ENCODE assay signal across 15 cellular contexts in genomic region chr17:46167826-46168569, GRCh38. TPM values are rescaled to one million over a fixed set of nuclear protein-coding genes. Genes with fewer than 3 reads are reported as not detected.
A peak's percentile ranks its signal among the peaks of the same experiment; 100 is the strongest.
DNase-seq lines count a peak whose midpoint lies in the region; ATAC-seq and TF ChIP-seq lines count a peak whose summit lies in the region.
"Had no signal": no experiment of that assay in that cellular context is flagged by ENCODE, and none has a peak within 500 bp of the region (broad histone marks: within the 10 kb centered on the region; RNA-seq: fewer than 3 reads in every experiment).

No MANE protein-coding gene starts in this region.

- peaks cover 55% of the 10 kb centered on the region for H3K36me3 Mint-ChIP-seq in activated CD4-positive, alpha-beta T cell treated with anti-CD3 and anti-CD28 coated beads for 36 hours (ENCODE audit: low read depth)

- H2AFZ ChIP-seq in fibroblast of lung (ENCODE audit: low read length) (no peak overlapping the region), trophoblast cell (ENCODE audit: insufficient read depth, low read length, poor library complexity) (no peak overlapping the region)

- no peak overlapping the region for H3K4me3 ChIP-seq in RWPE2 (ENCODE audit: severe bottlenecking)
- H3K4me3 ChIP-seq in fibroblast of lung (replicated peaks in 1 of 4; ENCODE audit: control extremely low read depth in 1 of 4, insufficient read depth in 1 of 4, low read depth in 3 of 4, low read length in 4 of 4), result no peak overlapping the region
- no peak overlapping the region for H3K4me3 ChIP-seq in trophoblast cell (ENCODE audit: low read depth, low read length)

- H3K36me3 ChIP-seq in RWPE2 (ENCODE audit: low read depth) (peaks cover 54% of the 10 kb centered on the region), fibroblast of lung (ENCODE audit: control insufficient read depth, insufficient read depth, low read length) (peaks cover 7% of the 10 kb centered on the region), trophoblast cell (ENCODE audit: control insufficient read depth in 1 of 2, insufficient read depth in 2 of 2, low read length in 2 of 2) (peaks cover 19 to 21% of the 10 kb centered on the region in 2 experiments)

- H3K4ac ChIP-seq in trophoblast cell (ENCODE audit: low read depth, low read length), result peak overlapping the region; percentile 98

- POLR2A ChIA-PET in activated CD4-positive, alpha-beta T cell treated with anti-CD3 and anti-CD28 coated beads for 36 hours (lab: Charles Lee), result no interaction called here
- POLR2A ChIA-PET in RWPE1 (lab: Yijun Ruan, JAX; ENCODE audit: low non-redundant PET), result no interaction called here

- peak overlapping the region; percentile 3 for H3K4me2 ChIP-seq in fibroblast of lung (ENCODE audit: extremely low read depth, insufficient read depth, low read length)
- no peak overlapping the region for H3K4me2 ChIP-seq in trophoblast cell (ENCODE audit: low read length)

- no peak overlapping the region for H2BK12ac ChIP-seq in trophoblast cell (ENCODE audit: low read length)

- no peak overlapping the region for H2BK5ac ChIP-seq in trophoblast cell (ENCODE audit: low read depth, low read length, poor library complexity)

- peak overlapping the region; percentile 77 for H3K27ac Mint-ChIP-seq in activated CD4-positive, alpha-beta T cell treated with anti-CD3 and anti-CD28 coated beads for 36 hours
- H3K27ac Mint-ChIP-seq: activated CD4-positive, alpha-beta T cell treated with anti-CD3 and anti-CD28 coated beads, Interleukin-2, amount 10 ng/mL, durations not matched to agents 24 days and 14 days had no signal

- H3K4me1 ChIP-seq in RWPE2 (ENCODE audit: insufficient read depth, poor library complexity, severe bottlenecking) (peaks cover 45% of the 10 kb centered on the region), fibroblast of lung (ENCODE audit: control insufficient read depth, extremely low read depth, insufficient read depth, low read length) (peaks cover 10% of the 10 kb centered on the region), trophoblast cell (ENCODE audit: control insufficient read depth in 1 of 2, insufficient read depth in 2 of 2, low read length in 2 of 2) (peaks cover 0 to 1% of the 10 kb centered on the region in 2 experiments)

- no peak overlapping the region for H4K91ac ChIP-seq in trophoblast cell (ENCODE audit: low read depth, low read length)

- H4K12ac ChIP-seq in trophoblast cell (ENCODE audit: low read depth, low read length), result no peak overlapping the region

- H3K79me2 ChIP-seq in fibroblast of lung (ENCODE audit: control insufficient read depth, insufficient read depth, low read length), result peaks cover 97% of the 10 kb centered on the region
- H3K79me2 ChIP-seq in trophoblast cell (ENCODE audit: control insufficient read depth, insufficient read depth, low read length, poor library complexity), result peaks cover 24% of the 10 kb centered on the region

- H3K18ac ChIP-seq in trophoblast cell (ENCODE audit: low read length), result no peak overlapping the region

- ATAC-seq in activated CD4-positive, alpha-beta T cell treated with anti-CD3 and anti-CD28 coated beads for 36 hours, result no peak
- ATAC-seq in RWPE2 (ENCODE audit: low read depth), result 0 out of 3 replicates have a peak, but pooled peaks have one; percentile 40
- ATAC-seq: esophagus mucosa, left cardiac atrium had no signal

- no CpG with 5 or more reads among the region's 14 CpGs for WGBS in trophoblast cell (ENCODE audit: extremely low coverage, insufficient coverage, insufficient read length)

- H3K9ac ChIP-seq in fibroblast of lung (ENCODE audit: insufficient read depth, low read length) (no peak overlapping the region), trophoblast cell (ENCODE audit: low read length) (no peak overlapping the region)

- H3K14ac ChIP-seq in trophoblast cell (ENCODE audit: low read length), result no peak overlapping the region

- H3K27me3 ChIP-seq in RWPE2 (ENCODE audit: insufficient read depth, poor library complexity, severe bottlenecking) (no peaks in the 10 kb centered on the region), fibroblast of lung (ENCODE audit: control insufficient read depth, insufficient read depth, low read length) (no peaks in the 10 kb centered on the region), trophoblast cell (ENCODE audit: insufficient read depth, low read length) (no peaks in the 10 kb centered on the region)

- CTCF ChIA-PET in activated CD4-positive, alpha-beta T cell treated with anti-CD3 and anti-CD28 coated beads for 36 hours (lab: Charles Lee), result interaction anchor here (1.5 to 2.0 kb wide), 3 partner anchors 10 to 19 kb away, joined by 6 to 9 read pairs (median 6); no protein-coding TSS in a partner anchor
- CTCF ChIA-PET in RWPE1 (lab: Yijun Ruan, JAX), result no interaction called here

- H3K27me3 Mint-ChIP-seq in activated CD4-positive, alpha-beta T cell treated with anti-CD3 and anti-CD28 coated beads for 36 hours, result no peaks in the 10 kb centered on the region
- H3K27me3 Mint-ChIP-seq: activated CD4-positive, alpha-beta T cell treated with anti-CD3 and anti-CD28 coated beads, Interleukin-2, amount 10 ng/mL, durations not matched to agents 24 days and 14 days had no signal

- no peak overlapping the region for H3K23ac ChIP-seq in trophoblast cell (ENCODE audit: low read length)

- peaks cover 83% of the 10 kb centered on the region for H3K4me1 Mint-ChIP-seq in activated CD4-positive, alpha-beta T cell treated with anti-CD3 and anti-CD28 coated beads for 36 hours

- H3K9me3 ChIP-seq in RWPE2 (ENCODE audit: severe bottlenecking), result no peaks in the 10 kb centered on the region
- H3K9me3 ChIP-seq in fibroblast of lung (ENCODE audit: control insufficient read depth, insufficient read depth, low read depth, low read length), result no peaks in the 10 kb centered on the region
- H3K9me3 ChIP-seq in trophoblast cell (ENCODE audit: insufficient read depth, low read depth, low read length), result no peaks in the 10 kb centered on the region

- no peak overlapping the region for H3K4me3 Mint-ChIP-seq in activated CD4-positive, alpha-beta T cell treated with anti-CD3 and anti-CD28 coated beads for 36 hours
- H3K4me3 Mint-ChIP-seq: activated CD4-positive, alpha-beta T cell treated with anti-CD3 and anti-CD28 coated beads, Interleukin-2, amount 10 ng/mL, durations not matched to agents 24 days and 14 days had no signal

- no peaks in the 10 kb centered on the region for H3K79me1 ChIP-seq in trophoblast cell (ENCODE audit: low read length)

- peaks cover 5% of the 10 kb centered on the region for H4K20me1 ChIP-seq in fibroblast of lung (ENCODE audit: control insufficient read depth, extremely low read depth, insufficient read depth, low read length)

- H2AK5ac ChIP-seq in trophoblast cell (ENCODE audit: low read length), result no peak overlapping the region

- intact Hi-C loops in activated CD4-positive, alpha-beta T cell treated with anti-CD3 and anti-CD28 coated beads for 36 hours (cut with DNase I, micrococcal nuclease), result no loop called here

- no peak overlapping the region for H4K8ac ChIP-seq in trophoblast cell (ENCODE audit: low read depth, low read length)

- no peak overlapping the region for H2BK120ac ChIP-seq in trophoblast cell (ENCODE audit: insufficient read depth, low read length, poor library complexity)

- no peak overlapping the region for H3K27ac ChIP-seq in RWPE2 (ENCODE audit: poor library complexity, severe bottlenecking)
- no peak overlapping the region for H3K27ac ChIP-seq in fibroblast of lung (ENCODE audit: insufficient read depth, low read length)
- H3K27ac ChIP-seq in trophoblast cell (ENCODE audit: low read depth, low read length), result no peak overlapping the region
- H3K27ac ChIP-seq in RWPE1, result no peak overlapping the region

- no peak for DNase-seq in activated CD4-positive, alpha-beta T cell treated with anti-CD3 and anti-CD28 coated beads for 36 hours
- no peak for DNase-seq in activated CD4-positive, alpha-beta T cell treated with anti-CD3 and anti-CD28 coated beads for 1 hour
- DNase-seq in RWPE2 (ENCODE audit: low spot score), result no peak
- DNase-seq in fibroblast of lung (ENCODE audit: low read depth in 2 of 2), result peak; percentile 80 to 89
- DNase-seq in trophoblast cell, result peak; percentile 41 to 78
- no peak for DNase-seq in RWPE1 (ENCODE audit: low spot score)
- DNase-seq in stimulated activated CD4-positive, alpha-beta T cell treated with anti-CD3 and anti-CD28 coated beads, Interleukin-4, amount 100 ng/mL, for 1 hour, result no peak
- DNase-seq in NCI-H748 treated with DMSO at 0.1 percent for 48 hours (lab: John Stamatoyannopoulos, UW), result no peak
- DNase-seq: activated CD4-positive, alpha-beta T cell treated with anti-CD3 and anti-CD28 coated beads, Interleukin-2, amount 10 ng/mL, durations not matched to agents 24 days and 14 days; amygdala; Kasumi-1; left cardiac atrium; NCI-H69; retina had no signal

- TF ChIP-seq CTCF in RWPE2 (IDR thresholded peaks at IDR 0.05; ENCODE audit: poor library complexity, severe bottlenecking) (no peak), fibroblast of lung (conservative IDR thresholded peaks at IDR 0.05 in 1 of 2, IDR thresholded peaks at IDR 0.05 in 1 of 2; ENCODE audit: low read depth in 1 of 2, low read length in 2 of 2) (no peak), RWPE1 (conservative IDR thresholded peaks at IDR 0.05; ENCODE audit: low read depth) (no peak)

- H3K9me3 Mint-ChIP-seq in activated CD4-positive, alpha-beta T cell treated with anti-CD3 and anti-CD28 coated beads for 36 hours (ENCODE audit: low read depth), result no peaks in the 10 kb centered on the region
- H3K9me3 Mint-ChIP-seq: activated CD4-positive, alpha-beta T cell treated with anti-CD3 and anti-CD28 coated beads, Interleukin-2, amount 10 ng/mL, durations not matched to agents 24 days and 14 days had no signal

RNA-seq across cellular contexts. Expression of gene KANSL1, which starts 25.2 kb away (rescaled TPM):
- total RNA-seq in activated CD4-positive, alpha-beta T cell treated with anti-CD3 and anti-CD28 coated beads for 36 hours, result 10 to 100 TPM; 46.8 to 64.5 TPM
- total RNA-seq in fibroblast of lung, result 55.5 and 78.6 TPM in 2 replicates
- 8.4 and 11.1 TPM in 2 replicates for polyA plus RNA-seq in fibroblast of lung
- polyA plus RNA-seq in fibroblast of lung (2012), result 10.7 and 12.4 TPM in 2 replicates
- 59.3 and 92.5 TPM in 2 replicates for polyA minus RNA-seq in fibroblast of lung (ENCODE audit: low replicate concordance)
- 34.1 and 34.6 TPM in 2 replicates for polyA plus RNA-seq in trophoblast cell (2013)

Comparison
In these comparisons a context has a peak if more than half of its experiments do, and no peak if none do; other contexts are left out.
1. DNase-seq: peak in fibroblast of lung (2 of 2) and trophoblast cell (2 of 2); none in activated CD4-positive, alpha-beta T cell treated with anti-CD3 and anti-CD28 coated beads for 36 hours (single experiment), activated CD4-positive, alpha-beta T cell treated with anti-CD3 and anti-CD28 coated beads for 1 hour (single experiment), RWPE2 (single experiment), RWPE1 (single experiment), stimulated activated CD4-positive, alpha-beta T cell treated with anti-CD3 and anti-CD28 coated beads, Interleukin-4, amount 100 ng/mL, for 1 hour (single experiment) and NCI-H748 treated with DMSO at 0.1 percent for 48 hours (single experiment).